30 cellular contexts compared by ENCODE assay signal in genomic region chr11:127618721-127619120, GRCh38.
"Had no signal": no experiment of that assay in that cellular context is flagged by ENCODE, and none has a peak within 500 bp of the region (broad histone marks: within the 10 kb centered on the region; RNA-seq: fewer than 3 reads in every experiment).

No MANE protein-coding gene starts in this region.

- H3K36me3 ChIP-seq: ovary, right lobe of liver, sigmoid colon, suprapubic skin, tibial artery, transverse colon, upper lobe of right lung, uterus had no signal

- H3K27ac ChIP-seq: ovary, parathyroid adenoma, psoas muscle, right lobe of liver, sigmoid colon, suprapubic skin, testis, tibial artery, transverse colon, upper lobe of right lung, uterus had no signal

- DNase-seq: naive thymus-derived CD4-positive, alpha-beta T cell; natural killer cell; nephron progenitor cell; occipital lobe; ovary; posterior cingulate gyrus; psoas muscle; right cardiac atrium; right lobe of liver; sigmoid colon; small intestine; stimulated activated CD4-positive, alpha-beta T cell treated with anti-CD3 and anti-CD28 coated beads, Interleukin-15, amount 100 ng/mL, for 24 hours; stimulated activated CD4-positive, alpha-beta T cell treated with anti-CD3 and anti-CD28 coated beads, Interleukin-2, amount 100 ng/mL, for 24 hours; stimulated activated CD4-positive, alpha-beta T cell treated with anti-CD3 and anti-CD28 coated beads, Interleukin-2, amount 100 ng/mL, for 48 hours; stimulated activated CD4-positive, alpha-beta T cell treated with anti-CD3 and anti-CD28 coated beads, Interleukin-4, amount 100 ng/mL, for 24 hours; stimulated activated naive CD4-positive, alpha-beta T cell; stimulated activated naive CD8-positive, alpha-beta T cell treated with anti-CD3 and anti-CD28 coated beads, Interleukin-15, amount 100 ng/mL, for 72 hours; stimulated activated naive CD8-positive, alpha-beta T cell treated with anti-CD3 and anti-CD28 coated beads, Interleukin-15, Interleukin-2, amounts not matched to agents 100 U/mL and 50 U/mL, for 24 hours; substantia nigra; testis; tibial artery; transverse colon; upper lobe of right lung; uterus had no signal

- H3K4me1 Mint-ChIP-seq: naive thymus-derived CD4-positive, alpha-beta T cell; natural killer cell; stimulated activated memory B cell treated with anti-CD40 and anti-IgM and Interleukin-4, amounts not matched to agents 10 μg/mL and 1 μg/mL and 100 μg/mL, for 72 hours; stimulated activated naive CD8-positive, alpha-beta T cell treated with anti-CD3 and anti-CD28 coated beads, Interleukin-15, amount 100 ng/mL, for 72 hours had no signal

- H3K36me3 Mint-ChIP-seq: naive thymus-derived CD4-positive, alpha-beta T cell; natural killer cell; stimulated activated memory B cell treated with anti-CD40 and anti-IgM and Interleukin-4, amounts not matched to agents 10 μg/mL and 1 μg/mL and 100 μg/mL, for 72 hours; type B pancreatic cell had no signal

- H2AFZ ChIP-seq: parathyroid adenoma had no signal

- H3K27me3 ChIP-seq: ovary, right lobe of liver, sigmoid colon, suprapubic skin, testis, tibial artery, transverse colon, upper lobe of right lung, uterus had no signal

- H3K27me3 Mint-ChIP-seq: progenitor cell of endocrine pancreas; stimulated activated memory B cell treated with anti-CD40 and anti-IgM and Interleukin-4, amounts not matched to agents 10 μg/mL and 1 μg/mL and 100 μg/mL, for 72 hours; stimulated activated naive CD8-positive, alpha-beta T cell treated with anti-CD3 and anti-CD28 coated beads, Interleukin-15, amount 100 ng/mL, for 72 hours had no signal

- H3K4me3 Mint-ChIP-seq: naive thymus-derived CD4-positive, alpha-beta T cell; natural killer cell; nephron progenitor cell; neural crest cell; stimulated activated memory B cell treated with anti-CD40 and anti-IgM and Interleukin-4, amounts not matched to agents 10 μg/mL and 1 μg/mL and 100 μg/mL, for 72 hours; stimulated activated naive CD8-positive, alpha-beta T cell treated with anti-CD3 and anti-CD28 coated beads, Interleukin-15, amount 100 ng/mL, for 72 hours; type B pancreatic cell had no signal

- H3K9me3 Mint-ChIP-seq: nephron progenitor cell; stimulated activated naive CD8-positive, alpha-beta T cell treated with anti-CD3 and anti-CD28 coated beads, Interleukin-15, amount 100 ng/mL, for 72 hours; type B pancreatic cell had no signal

- H3K79me2 ChIP-seq: parathyroid adenoma had no signal

- H3K9ac ChIP-seq: parathyroid adenoma had no signal

- H3K4me3 ChIP-seq: ovary, psoas muscle, right lobe of liver, sigmoid colon, suprapubic skin, testis, tibial artery, transverse colon, upper lobe of right lung, uterus had no signal

- H3K4me1 ChIP-seq: parathyroid adenoma, psoas muscle, right lobe of liver, sigmoid colon, suprapubic skin, testis, tibial artery, transverse colon, upper lobe of right lung, uterus had no signal

- H3K27ac Mint-ChIP-seq: naive thymus-derived CD4-positive, alpha-beta T cell; natural killer cell; nephron progenitor cell; progenitor cell of endocrine pancreas; stimulated activated memory B cell treated with anti-CD40 and anti-IgM and Interleukin-4, amounts not matched to agents 10 μg/mL and 1 μg/mL and 100 μg/mL, for 72 hours; stimulated activated naive CD8-positive, alpha-beta T cell treated with anti-CD3 and anti-CD28 coated beads, Interleukin-15, amount 100 ng/mL, for 72 hours; type B pancreatic cell had no signal

- H3K9me3 ChIP-seq: ovary, psoas muscle, right lobe of liver, sigmoid colon, suprapubic skin, testis, tibial artery, transverse colon, upper lobe of right lung, uterus had no signal
